In the genomic region with DNA sequence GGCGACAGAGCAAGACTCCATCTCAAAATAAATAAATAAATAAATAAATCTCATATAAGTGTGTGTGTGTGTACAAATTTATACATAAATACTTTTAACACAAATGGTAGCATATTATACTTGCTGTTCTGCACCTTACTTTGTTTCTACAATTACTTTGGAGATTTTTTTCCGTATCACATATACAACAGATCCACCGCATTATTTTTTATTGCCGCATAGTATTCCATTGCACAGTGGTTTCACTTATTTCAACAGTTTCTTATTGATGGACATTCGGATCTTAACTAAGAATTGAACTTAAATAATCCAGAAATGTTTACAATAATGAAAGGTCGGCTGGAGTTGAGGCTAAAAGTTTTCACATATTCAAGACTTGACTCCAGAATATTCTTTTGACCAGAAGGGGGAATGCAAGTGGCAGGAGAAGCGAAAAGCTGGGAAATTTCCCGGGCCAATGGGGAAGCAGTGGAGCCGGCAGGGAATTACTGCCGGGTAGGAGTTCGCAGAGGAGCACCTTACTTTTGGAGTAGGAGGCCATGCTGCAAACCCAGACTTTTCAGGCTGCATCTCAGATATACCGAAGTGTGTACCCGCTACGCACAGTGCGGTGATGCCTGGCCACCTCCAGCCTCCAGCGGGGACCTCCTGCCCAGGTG, we compare ENCODE assay signal across 9 cellular contexts. TPM values are rescaled to one million over a fixed set of nuclear protein-coding genes. Genes with fewer than 3 reads are reported as not detected.
DNase-seq lines count a peak whose midpoint lies in the region; ATAC-seq lines count a peak whose summit lies in the region.
"Had no signal": no experiment of that assay in that cellular context is flagged by ENCODE, and none has a peak within 500 bp of the region (broad histone marks: within the 10 kb centered on the region; RNA-seq: fewer than 3 reads in every experiment).

No MANE protein-coding gene starts in this region.

- H3K27ac ChIP-seq in ACC112 (ENCODE audit: low read depth, low read length) (no peak overlapping the region), caudate nucleus (ENCODE audit: low read depth, low read length) (peak overlapping the region; percentile 31)

- no peak overlapping the region for H3K27ac Mint-ChIP-seq in naive B cell
- H3K27ac Mint-ChIP-seq: immature natural killer cell had no signal

- intact Hi-C loops in sciatic nerve (cut with DNase I): no loop called here

- H3K4me1 ChIP-seq in ACC112 (ENCODE audit: control insufficient read depth, insufficient read depth, low read length, unreplicated experiment): no peaks in the 10 kb centered on the region

- H3K79me2 ChIP-seq in ACC112 (ENCODE audit: control insufficient read depth, insufficient read depth, low read length, unreplicated experiment): no peaks in the 10 kb centered on the region

- ATAC-seq in naive B cell (ENCODE audit: low read depth in 2 of 2) (no peak), HG03342 (IDR thresholded peaks at IDR 0.05; ENCODE audit: unreplicated experiment) (no peak), GM21367 (IDR thresholded peaks at IDR 0.05; ENCODE audit: unreplicated experiment) (no peak), sciatic nerve (no peak)

- peaks cover 53% of the 10 kb centered on the region for H3K27me3 ChIP-seq in ACC112 (ENCODE audit: insufficient read depth, low read length)

- peak overlapping the region; percentile 34 to 89 (median 70) for H3K4me3 Mint-ChIP-seq in naive B cell

- peaks cover 9 to 11% of the 10 kb centered on the region in 2 donors for H3K36me3 Mint-ChIP-seq in naive B cell
- H3K36me3 Mint-ChIP-seq: immature natural killer cell had no signal

- peaks cover 4 to 13% (median 7%) of the 10 kb centered on the region in 3 donors for H3K4me1 Mint-ChIP-seq in naive B cell

- H3K9me3 Mint-ChIP-seq in naive B cell: peaks cover 0 to 28% (median 2%) of the 10 kb centered on the region in 7 donors
- H3K9me3 Mint-ChIP-seq: immature natural killer cell had no signal

- peak overlapping the region; percentile 72 for H3K4me3 ChIP-seq in ACC112 (ENCODE audit: low read depth, low read length)

- no peak overlapping the region for H2AFZ ChIP-seq in ACC112 (ENCODE audit: low read length, unreplicated experiment)

- H3K36me3 ChIP-seq in ACC112 (ENCODE audit: insufficient read depth, low read length): no peaks in the 10 kb centered on the region

- peaks cover 37 to 46% (median 39%) of the 10 kb centered on the region in 3 donors for H3K27me3 Mint-ChIP-seq in naive B cell

- peak; percentile 69 for DNase-seq in HCEC 1CT
- DNase-seq in caudate nucleus (lab: John Stamatoyannopoulos, UW): peak in 29 of 61 donors; percentile 47 to 89 (median 76)
- DNase-seq in naive B cell: no peak
- no peak for DNase-seq in KG1 (lab: John Stamatoyannopoulos, UW)
- DNase-seq in sciatic nerve (ENCODE audit: low spot score): no peak
- DNase-seq: immature natural killer cell had no signal

RNA-seq across cellular contexts. Expression of gene CNNM1, which starts 0.4 kb away (rescaled TPM):
- not detected for polyA plus RNA-seq in naive B cell (ENCODE audit: low read depth in 6 of 6)
- total RNA-seq in sciatic nerve: not detected
- polyA plus RNA-seq: immature natural killer cell had no signal
